ENCODE assay signal across 8 cellular contexts in genomic region chr7:76392531-76393115, GRCh38. TPM values are rescaled to one million over a fixed set of nuclear protein-coding genes. Genes with fewer than 3 reads are reported as not detected.
A peak's percentile ranks its signal among the peaks of the same experiment; 100 is the strongest.
DNase-seq lines count a peak whose midpoint lies in the region; ATAC-seq and TF ChIP-seq lines count a peak whose summit lies in the region.

No MANE protein-coding gene starts in this region.

- H3K9me3 ChIP-seq in BE2C = no peaks in the 10 kb centered on the region

- peak overlapping the region; percentile 84 to 95 (median 90) for H3K4me3 Mint-ChIP-seq in naive thymus-derived CD8-positive, alpha-beta T cell

- POLR2A ChIA-PET in naive thymus-derived CD8-positive, alpha-beta T cell (lab: Charles Lee) = interaction anchor here (0.6 to 2.1 kb wide), 5 partner anchors 28 to 80 kb away, joined by 3 to 9 read pairs (median 4); partner anchors contain the start of gene YWHAG

- H3K4me1 Mint-ChIP-seq in naive thymus-derived CD8-positive, alpha-beta T cell = peaks cover 0 to 22% (median 14%) of the 10 kb centered on the region in 4 donors

- TF ChIP-seq CTCF in BE2C (IDR thresholded peaks at IDR 0.05; ENCODE audit: low read depth, low read length) (no peak), LNCaP clone FGC (IDR thresholded peaks at IDR 0.05; ENCODE audit: control insufficient read depth, extremely low read depth, insufficient read depth) (no peak), coronary artery (IDR thresholded peaks at IDR 0.05) (no peak)

- no peaks in the 10 kb centered on the region for H3K9me3 Mint-ChIP-seq in naive thymus-derived CD8-positive, alpha-beta T cell

- no peaks in the 10 kb centered on the region for H3K27me3 Mint-ChIP-seq in naive thymus-derived CD8-positive, alpha-beta T cell

- peaks cover 13% of the 10 kb centered on the region for H3K4me1 ChIP-seq in BE2C

- H3K36me3 ChIP-seq in BE2C = no peaks in the 10 kb centered on the region

- no peaks in the 10 kb centered on the region for H3K36me3 Mint-ChIP-seq in naive thymus-derived CD8-positive, alpha-beta T cell

- ATAC-seq in naive thymus-derived CD8-positive, alpha-beta T cell = peak; percentile 43 to 52
- no peak for ATAC-seq in esophagus mucosa
- no peak for ATAC-seq in GM19467 (IDR thresholded peaks at IDR 0.05; ENCODE audit: unreplicated experiment)
- no peak for ATAC-seq in GM18517 (IDR thresholded peaks at IDR 0.05; ENCODE audit: unreplicated experiment)

- H3K27me3 ChIP-seq in BE2C = no peaks in the 10 kb centered on the region

- DNase-seq in BE2C (no peak), LNCaP clone FGC (ENCODE audit: low read depth) (no peak), coronary artery (ENCODE audit: low spot score) (no peak), AG20443 (ENCODE audit: low spot score) (no peak)
- no peak for DNase-seq in naive thymus-derived CD8-positive, alpha-beta T cell

- H3K27ac ChIP-seq in coronary artery = peak overlapping the region; percentile 60 to 92

- peak overlapping the region in 9 of 10 donors; percentile 63 to 95 (median 94) for H3K27ac Mint-ChIP-seq in naive thymus-derived CD8-positive, alpha-beta T cell

- H3K4me3 ChIP-seq in BE2C (ENCODE audit: low read depth, low read length) = peak overlapping the region; percentile 65
- H3K4me3 ChIP-seq in LNCaP clone FGC (ENCODE audit: low read depth, low read length) = peak overlapping the region; percentile 43
- H3K4me3 ChIP-seq in coronary artery = peak overlapping the region; percentile 84

RNA-seq across cellular contexts. Expression of gene SSC4D, which starts 16.9 kb away (rescaled TPM):
- 3.5 TPM for polyA plus RNA-seq in BE2C (2012; ENCODE audit: insufficient read depth, insufficient read length, low read depth)
- total RNA-seq in naive thymus-derived CD8-positive, alpha-beta T cell = not detected
- under 1 TPM in 2 of 3 donors, not detected in 1; 0.62 to 0.85 TPM for polyA plus RNA-seq in naive thymus-derived CD8-positive, alpha-beta T cell
- total RNA-seq in esophagus mucosa = 0.92 TPM

RNA-seq across cellular contexts. Expression of gene ZP3, which starts 32.1 kb away (rescaled TPM):
- 15.2 TPM for polyA plus RNA-seq in BE2C (2012; ENCODE audit: insufficient read depth, insufficient read length, low read depth)
- total RNA-seq in naive thymus-derived CD8-positive, alpha-beta T cell = 1 to 10 TPM; 2.3 to 3.2 TPM
- polyA plus RNA-seq in naive thymus-derived CD8-positive, alpha-beta T cell = 10 to 100 TPM in 1 of 3 donors, 1 to 10 TPM in 2; 5.7 to 12.4 (median 9.7) TPM
- 19.8 TPM for total RNA-seq in esophagus mucosa

RNA-seq across cellular contexts. Expression of gene YWHAG, which starts 33.8 kb away (rescaled TPM):
- 288 TPM for polyA plus RNA-seq in BE2C (2012; ENCODE audit: insufficient read depth, insufficient read length, low read depth)
- 10 to 100 TPM; 36.5 to 38.2 TPM for total RNA-seq in naive thymus-derived CD8-positive, alpha-beta T cell
- 1 to 10 TPM; 1.4 to 1.9 (median 1.7) TPM for polyA plus RNA-seq in naive thymus-derived CD8-positive, alpha-beta T cell
- 86.9 TPM for total RNA-seq in esophagus mucosa

Comparison
In these comparisons a context has a peak if more than half of its experiments do, and no peak if none do; other contexts are left out.
1. ATAC-seq: peak in naive thymus-derived CD8-positive, alpha-beta T cell (2 of 2); none in esophagus mucosa (single experiment), GM19467 (single experiment) and GM18517 (single experiment).
2. Peak in every context shown above with its lines, with median percentiles within 50 percentile points of each other: H3K4me3 ChIP-seq.